In genomic region chr7:21653623-21654022, GRCh38 we compare ENCODE assay signal across 25 cellular contexts.
"Had no signal": no experiment of that assay in that cellular context is flagged by ENCODE, and none has a peak within 500 bp of the region (broad histone marks: within the 10 kb centered on the region; RNA-seq: fewer than 3 reads in every experiment).

No MANE protein-coding gene starts in this region.

- H3K36me3 ChIP-seq: colonic mucosa, esophagus squamous epithelium, gastrocnemius medialis, heart right ventricle, left lung, lower lobe of right lung had no signal

- H3K9me3 ChIP-seq: colonic mucosa, esophagus squamous epithelium, gastrocnemius medialis, heart right ventricle, lower lobe of right lung, mucosa of descending colon had no signal

- H3K4me3 ChIP-seq: colonic mucosa, esophagus squamous epithelium, gastrocnemius medialis, heart right ventricle, left lung, lower lobe of right lung, mucosa of descending colon had no signal

- DNase-seq: colonic mucosa; cortex of kidney; effector CD8-positive, alpha-beta T cell; effector memory CD8-positive, alpha-beta T cell; endodermal cell; erythroblast; esophagus squamous epithelium; foreskin fibroblast; foreskin melanocyte; gastrocnemius medialis; glutamatergic neuron; head of caudate nucleus; heart right ventricle; hippocampal formation; left cardiac atrium; left lung; left ventricle myocardium superior; lower lobe of right lung; mesenchymal stem cell; mucosa of descending colon had no signal

- ATAC-seq: effector memory CD8-positive, alpha-beta T cell; esophagus mucosa; gastrocnemius medialis; heart right ventricle; left cardiac atrium; left lung; left ventricle myocardium superior; lower lobe of right lung; mucosa of descending colon had no signal

- H3K27ac ChIP-seq: colonic mucosa, epithelial cell of prostate, esophagus squamous epithelium, gastrocnemius medialis, heart right ventricle, left lung, lower lobe of right lung had no signal

- H3K27me3 ChIP-seq: colonic mucosa, esophagus squamous epithelium, gastrocnemius medialis, heart right ventricle, left lung had no signal

- H3K4me1 ChIP-seq: colonic mucosa, esophagus squamous epithelium, gastrocnemius medialis, heart right ventricle, left lung, lower lobe of right lung had no signal

- FAIRE-seq: endometrium, islet of Langerhans, keratinocyte had no signal
